9 cellular contexts compared by ENCODE assay signal in the genomic region with DNA sequence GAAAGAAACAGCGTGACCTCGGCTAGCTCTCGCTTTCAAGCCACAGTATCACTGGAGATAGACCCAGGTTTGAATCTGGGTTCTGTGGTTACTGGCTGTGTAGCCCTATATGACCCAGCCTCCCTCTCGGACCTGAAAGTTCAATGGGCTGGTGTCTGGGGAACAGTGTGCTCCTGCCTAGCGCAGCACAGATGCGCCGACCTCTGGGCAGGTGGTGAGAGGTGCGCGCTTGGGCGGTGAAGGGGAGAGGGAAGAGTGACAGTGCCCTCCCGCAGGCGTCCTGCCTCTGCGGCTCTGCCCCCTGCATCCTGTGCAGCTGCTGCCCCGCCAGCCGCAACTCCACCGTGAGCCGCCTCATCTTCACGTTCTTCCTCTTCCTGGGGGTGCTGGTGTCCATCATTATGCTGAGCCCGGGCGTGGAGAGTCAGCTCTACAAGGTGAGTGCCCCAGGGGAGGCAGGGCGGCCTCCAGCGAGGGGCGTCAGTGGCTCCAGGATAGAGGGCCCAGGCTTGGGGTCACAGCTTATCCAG. TPM values are rescaled to one million over a fixed set of nuclear protein-coding genes. Genes with fewer than 3 reads are reported as not detected.
DNase-seq lines count a peak whose midpoint lies in the region; ATAC-seq and TF ChIP-seq lines count a peak whose summit lies in the region.
"Had no signal": no experiment of that assay in that cellular context is flagged by ENCODE, and none has a peak within 500 bp of the region (broad histone marks: within the 10 kb centered on the region; RNA-seq: fewer than 3 reads in every experiment).

No MANE protein-coding gene starts in this region.

- peak overlapping the region; percentile 33 for H2AFZ ChIP-seq in DND-41 (ENCODE audit: low read depth, low read length)

- peak overlapping the region; percentile 14 to 54; a peak in 3 of 4 replicates for H3K4me3 ChIP-seq in DND-41 (ENCODE audit: low read depth in 1 of 2, low read length in 2 of 2)
- no peak overlapping the region for H3K4me3 ChIP-seq in Peyer's patch

- peak overlapping the region; percentile 55 for H3K9ac ChIP-seq in DND-41 (ENCODE audit: low read depth, low read length)

- H3K79me2 ChIP-seq in DND-41 (ENCODE audit: insufficient read depth, low read length), result peaks cover 37% of the 10 kb centered on the region

- H4K20me1 ChIP-seq in DND-41 (ENCODE audit: insufficient read depth, low read length), result no peaks in the 10 kb centered on the region

- H3K27ac ChIP-seq in DND-41 (ENCODE audit: low read length) (peak overlapping the region; percentile 74), Peyer's patch (peak overlapping the region in 1 of 4 donors; percentile 52)

- TF ChIP-seq CTCF in DND-41 (IDR thresholded peaks at IDR 0.05; ENCODE audit: borderline replicate concordance, extremely low read depth, low read length, poor library complexity, severe bottlenecking) (peak; percentile 38), Peyer's patch (IDR thresholded peaks at IDR 0.05) (no peak)

- no peak for TF ChIP-seq POLR2A in Peyer's patch (IDR thresholded peaks at IDR 0.05)

- H3K36me3 ChIP-seq in DND-41 (ENCODE audit: insufficient read depth, low read length), result peaks cover 15% of the 10 kb centered on the region
- peaks cover 0 to 25% (median 0%) of the 10 kb centered on the region in 3 donors for H3K36me3 ChIP-seq in Peyer's patch

- H3K4me1 ChIP-seq in DND-41 (ENCODE audit: insufficient read depth, low read length) (peaks cover 56% of the 10 kb centered on the region), Peyer's patch (peaks cover 0 to 7% (median 5%) of the 10 kb centered on the region in 4 donors)

- peak overlapping the region; percentile 68 for H3K4me2 ChIP-seq in DND-41 (ENCODE audit: insufficient read depth, low read length)

- DNase-seq in DND-41, result peak; percentile 82
- peak; percentile 57 for DNase-seq in GM19240 (ENCODE audit: insufficient read length, low spot score)
- peak in 2 of 3 donors; percentile 88 to 91 for DNase-seq in Peyer's patch
- no peak for DNase-seq in superior temporal gyrus (ENCODE audit: extremely low spot score)
- no peak for DNase-seq in left ventricle myocardium superior
- no peak for DNase-seq in T-helper 1 cell
- DNase-seq in anterior cingulate cortex (lab: John Stamatoyannopoulos, UW), result no peak

- H3K9me3 ChIP-seq in DND-41 (ENCODE audit: insufficient read depth, low read length, severe bottlenecking) (no peaks in the 10 kb centered on the region), Peyer's patch (no peaks in the 10 kb centered on the region)

- intact Hi-C loops in left ventricle myocardium superior (cut with micrococcal nuclease), result loop anchor here (10.0 kb wide), 1 partner anchor 239 kb away; no protein-coding TSS in a partner anchor

- no peaks in the 10 kb centered on the region for H3K27me3 ChIP-seq in DND-41 (ENCODE audit: insufficient read depth, low read length, poor library complexity)
- H3K27me3 ChIP-seq in Peyer's patch, result no peaks in the 10 kb centered on the region

- ATAC-seq in DND-41 (ENCODE audit: insufficient read depth, low read depth), result peak; percentile 91
- ATAC-seq in HG03045 (IDR thresholded peaks at IDR 0.05; ENCODE audit: unreplicated experiment), result peak; percentile 85
- ATAC-seq in left ventricle myocardium superior, result no peak

RNA-seq across cellular contexts. Expression of gene SERINC2, which starts 10.5 kb away (rescaled TPM):
- total RNA-seq in Peyer's patch (100 to 1,000 TPM in 3 of 4 donors, 10 to 100 TPM in 1; 36.3 to 229 (median 210) TPM), left ventricle myocardium superior (1.3 TPM)

RNA-seq across cellular contexts. Expression of gene FABP3, which starts 50.6 kb away (rescaled TPM):
- total RNA-seq in Peyer's patch (10 to 100 TPM in 1 of 4 donors, 1 to 10 TPM in 1, not detected in 2; 2.7 to 15.7 TPM), left ventricle myocardium superior (4,698 TPM)
- total RNA-seq: natural killer cell had no signal

Comparison
In these comparisons a context has a peak if more than half of its experiments do, and no peak if none do; other contexts are left out.
1. DNase-seq: peak in DND-41 (single experiment), GM19240 (single experiment) and Peyer's patch (2 of 3); none in superior temporal gyrus (single experiment), left ventricle myocardium superior (single experiment), T-helper 1 cell (0 of 5) and anterior cingulate cortex (0 of 58).
2. H3K4me3 ChIP-seq: peak in DND-41 (2 of 2); none in Peyer's patch (0 of 4).
3. RNA of gene SERINC2, which starts 10.5 kb away (total RNA-seq): 36.3 to 229 TPM in Peyer's patch; 1.3 TPM in left ventricle myocardium superior (single experiment); every median in the first group is over 10 times any median in the second.
4. RNA of gene FABP3, which starts 50.6 kb away (total RNA-seq): 4,698 TPM in left ventricle myocardium superior (single experiment); 2.7 to 15.7 TPM in Peyer's patch; every median in the first group is over 100 times any median in the second.